ENCODE assay signal across 17 cellular contexts in the genomic region with DNA sequence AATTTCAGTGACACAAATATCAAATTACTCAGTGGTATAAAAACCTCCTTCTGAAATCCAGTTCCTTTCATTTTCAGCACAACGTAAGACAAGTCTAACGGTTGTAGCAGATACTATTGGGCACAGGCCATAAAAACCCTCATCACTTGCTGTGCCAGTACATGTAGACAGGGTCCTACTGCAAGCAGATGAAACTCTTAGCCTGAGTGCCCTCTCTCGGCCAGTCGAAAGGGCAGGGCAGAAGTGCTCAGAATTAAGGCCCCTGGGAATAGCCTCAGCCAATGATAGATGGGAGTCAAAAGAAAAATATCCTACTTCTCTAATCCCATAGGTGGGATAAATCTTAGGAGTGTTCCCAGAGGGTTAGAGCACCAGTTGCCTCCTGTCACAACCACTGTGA.
A peak's percentile ranks its signal among the peaks of the same experiment; 100 is the strongest.
DNase-seq lines count a peak whose midpoint lies in the region; ATAC-seq and TF ChIP-seq lines count a peak whose summit lies in the region.
"Had no signal": no experiment of that assay in that cellular context is flagged by ENCODE, and none has a peak within 500 bp of the region (broad histone marks: within the 10 kb centered on the region; RNA-seq: fewer than 3 reads in every experiment).

No MANE protein-coding gene starts in this region.

- intact Hi-C loops in body of pancreas (cut with DNase I): no loop called here

- H2BK5ac ChIP-seq in mesenchymal stem cell (ENCODE audit: low read depth, low read length, poor library complexity, severe bottlenecking): no peak overlapping the region

- no peaks in the 10 kb centered on the region for H3K9me2 ChIP-seq in GM23248 (ENCODE audit: insufficient read depth)

- peaks cover 29% of the 10 kb centered on the region for H3K36me3 Mint-ChIP-seq in WTC11
- H3K36me3 Mint-ChIP-seq in effector memory CD8-positive, alpha-beta T cell (ENCODE audit: insufficient read depth): no peaks in the 10 kb centered on the region
- H3K36me3 Mint-ChIP-seq: CD4-positive, CD25-positive, alpha-beta regulatory T cell had no signal

- H3K27me3 ChIP-seq in GM23248 (replicated peaks; ENCODE audit: insufficient read depth) (no peaks in the 10 kb centered on the region), mesenchymal stem cell (ENCODE audit: control insufficient read depth in 1 of 2, insufficient read depth in 1 of 2, low read length in 2 of 2) (peaks cover 0 to 5% of the 10 kb centered on the region in 2 experiments), body of pancreas (no peaks in the 10 kb centered on the region)
- H3K27me3 ChIP-seq: SJCRH30 had no signal

- no peak overlapping the region for H2AFZ ChIP-seq in GM23248
- no peak overlapping the region for H2AFZ ChIP-seq in mesenchymal stem cell (ENCODE audit: low read depth, low read length)

- H3K18ac ChIP-seq in mesenchymal stem cell (ENCODE audit: low read depth in 1 of 2, low read length in 2 of 2): no peak overlapping the region

- H4K91ac ChIP-seq in mesenchymal stem cell (ENCODE audit: low read length): no peak overlapping the region

- H2AK5ac ChIP-seq in mesenchymal stem cell (ENCODE audit: low read length, severe bottlenecking): no peak overlapping the region

- H4K20me1 ChIP-seq in GM23248 (ENCODE audit: insufficient read depth): no peaks in the 10 kb centered on the region

- no peak overlapping the region for H3K4me3 ChIP-seq in GM23248
- no peak overlapping the region for H3K4me3 ChIP-seq in mesenchymal stem cell (ENCODE audit: insufficient read depth in 1 of 2, low read depth in 1 of 2, low read length in 2 of 2)
- no peak overlapping the region for H3K4me3 ChIP-seq in body of pancreas
- H3K4me3 ChIP-seq: SJCRH30 had no signal

- no peak overlapping the region for H3K14ac ChIP-seq in mesenchymal stem cell (ENCODE audit: low read length in 2 of 2)

- H2BK15ac ChIP-seq in mesenchymal stem cell (ENCODE audit: low read depth, poor library complexity, severe bottlenecking): no peak overlapping the region

- WGBS in GM23248 (ENCODE audit: low coverage in 1 of 2, low lambda C conversion rate in 2 of 2, missing lambda C conversion rate in 2 of 2), 2 experiments: 40 to 53% methylated on average over 4 of the region's 4 CpGs
- WGBS in mesenchymal stem cell: 86% methylated on average over 2 of the region's 4 CpGs
- 79 to 83% methylated on average over 4 of the region's 4 CpGs for WGBS in body of pancreas, 2 donors

- POLR2A ChIA-PET in WTC11 (lab: Charles Lee): no interaction called here

- H3K4me2 ChIP-seq in GM23248 (ENCODE audit: unreplicated experiment): no peak overlapping the region
- no peak overlapping the region for H3K4me2 ChIP-seq in mesenchymal stem cell (ENCODE audit: low read length, poor library complexity, severe bottlenecking)

- no peak for TF ChIP-seq POLR2A in body of pancreas (IDR thresholded peaks at IDR 0.05)

- H3K4me1 ChIP-seq in GM23248 (ENCODE audit: insufficient read depth): no peaks in the 10 kb centered on the region
- no peaks in the 10 kb centered on the region for H3K4me1 ChIP-seq in mesenchymal stem cell (ENCODE audit: control insufficient read depth, insufficient read depth, low read depth, low read length)
- no peaks in the 10 kb centered on the region for H3K4me1 ChIP-seq in body of pancreas
- H3K4me1 ChIP-seq: Caco-2, SJCRH30 had no signal

- H3F3A ChIP-seq in GM23248 (ENCODE audit: insufficient read depth): no peaks in the 10 kb centered on the region

- no peak overlapping the region for H3K4ac ChIP-seq in mesenchymal stem cell (ENCODE audit: low read depth in 1 of 2, low read length in 2 of 2)

- no peak overlapping the region for H2BK120ac ChIP-seq in mesenchymal stem cell (ENCODE audit: low read depth, low read length)

- H3K4me3 Mint-ChIP-seq in WTC11: no peak overlapping the region
- no peak overlapping the region for H3K4me3 Mint-ChIP-seq in effector memory CD8-positive, alpha-beta T cell
- H3K4me3 Mint-ChIP-seq: CD4-positive, CD25-positive, alpha-beta regulatory T cell had no signal

- H3K79me2 ChIP-seq in GM23248 (ENCODE audit: insufficient read depth): no peaks in the 10 kb centered on the region

- peaks cover 30% of the 10 kb centered on the region for H3K9me3 Mint-ChIP-seq in WTC11
- peaks cover 0 to under 1% of the 10 kb centered on the region in 2 donors for H3K9me3 Mint-ChIP-seq in effector memory CD8-positive, alpha-beta T cell

- H3K27ac Mint-ChIP-seq in WTC11: no peak overlapping the region
- no peak overlapping the region for H3K27ac Mint-ChIP-seq in effector memory CD8-positive, alpha-beta T cell
- H3K27ac Mint-ChIP-seq: CD4-positive, CD25-positive, alpha-beta regulatory T cell had no signal

- H3K23ac ChIP-seq in mesenchymal stem cell (ENCODE audit: low read length in 2 of 2): no peak overlapping the region

- H3K9me3 ChIP-seq in GM23248 (ENCODE audit: low read depth) (no peaks in the 10 kb centered on the region), mesenchymal stem cell (ENCODE audit: control insufficient read depth, low read length) (peaks cover 9% of the 10 kb centered on the region), body of pancreas (no peaks in the 10 kb centered on the region)

- CTCF ChIA-PET in WTC11 (lab: Charles Lee): no interaction called here

- peaks cover 17% of the 10 kb centered on the region for H3K4me1 Mint-ChIP-seq in WTC11
- H3K4me1 Mint-ChIP-seq in effector memory CD8-positive, alpha-beta T cell (ENCODE audit: low read depth in 2 of 2): no peaks in the 10 kb centered on the region
- H3K4me1 Mint-ChIP-seq: CD4-positive, CD25-positive, alpha-beta regulatory T cell had no signal

- H3K27me3 Mint-ChIP-seq in WTC11 (ENCODE audit: low read depth): no peaks in the 10 kb centered on the region
- peaks cover 6 to 31% of the 10 kb centered on the region in 2 donors for H3K27me3 Mint-ChIP-seq in effector memory CD8-positive, alpha-beta T cell
- H3K27me3 Mint-ChIP-seq: CD4-positive, CD25-positive, alpha-beta regulatory T cell had no signal

- in situ Hi-C loops in GM23248 (cut with MboI): no loop called here

- no peak for TF ChIP-seq CTCF in WTC11 (IDR thresholded peaks at IDR 0.05)
- no peak for TF ChIP-seq CTCF in body of pancreas (IDR thresholded peaks at IDR 0.05)

- H2BK12ac ChIP-seq in mesenchymal stem cell (ENCODE audit: low read length in 2 of 2): no peak overlapping the region

- H3K36me3 ChIP-seq in GM23248 (ENCODE audit: low read depth): no peaks in the 10 kb centered on the region
- no peaks in the 10 kb centered on the region for H3K36me3 ChIP-seq in mesenchymal stem cell (ENCODE audit: control insufficient read depth in 1 of 2, insufficient read depth in 2 of 2, low read depth in 1 of 2, low read length in 2 of 2)
- no peaks in the 10 kb centered on the region for H3K36me3 ChIP-seq in body of pancreas (replicated peaks in 1 of 2; ENCODE audit: insufficient read depth in 1 of 2, low read depth in 2 of 2)
- H3K36me3 ChIP-seq: SJCRH30 had no signal

- no peak overlapping the region for H3K9ac ChIP-seq in GM23248
- peak overlapping the region; percentile 5 for H3K9ac ChIP-seq in mesenchymal stem cell (ENCODE audit: low read length)

- peak; percentile 2 for DNase-seq in GM23248
- peak; percentile 8 for DNase-seq in LHCN-M2 (ENCODE audit: low read depth)
- DNase-seq in WTC11 (ENCODE audit: low spot score): no peak
- no peak for DNase-seq in mesenchymal stem cell
- no peak for DNase-seq in body of pancreas
- no peak for DNase-seq in effector memory CD8-positive, alpha-beta T cell
- no peak for DNase-seq in GF-D8 (lab: John Stamatoyannopoulos, UW)
- DNase-seq: AML-193; Caco-2; CD4-positive, CD25-positive, alpha-beta regulatory T cell; DMS153; HCEC 1CT; MV-4-11; NCI-H1417; NCI-H1930; NCI-H2171 treated with DMSO at 0.1 percent for 48 hours; SJCRH30 had no signal

- peak overlapping the region; percentile 37 for H4K8ac ChIP-seq in mesenchymal stem cell (ENCODE audit: low read length)

- H3K27ac ChIP-seq in GM23248: no peak overlapping the region
- no peak overlapping the region for H3K27ac ChIP-seq in mesenchymal stem cell (ENCODE audit: low read length, poor library complexity, severe bottlenecking)
- H3K27ac ChIP-seq in body of pancreas: no peak overlapping the region
- H3K27ac ChIP-seq: SJCRH30 had no signal

- ATAC-seq in WTC11: peak; percentile 90
- no peak for ATAC-seq in body of pancreas
- no peak for ATAC-seq in effector memory CD8-positive, alpha-beta T cell (replicated peaks)

- no peaks in the 10 kb centered on the region for H3K79me1 ChIP-seq in mesenchymal stem cell (replicated peaks; ENCODE audit: low read length, poor library complexity, severe bottlenecking)

TF ChIP-seq in WTC11, 78 proteins besides CTCF, POLR2A, EP300 and RAD21 (continues in another document):
- TF ChIP-seq SMAD4 (CRISPR knock-in tag; IDR thresholded peaks at IDR 0.05) (no peak), FOXJ3 (CRISPR knock-in tag; IDR thresholded peaks at IDR 0.05; ENCODE audit: borderline replicate concordance) (no peak), ZNF423 (CRISPR knock-in tag; IDR thresholded peaks at IDR 0.05) (no peak)
- TF ChIP-seq, protein P1, sequence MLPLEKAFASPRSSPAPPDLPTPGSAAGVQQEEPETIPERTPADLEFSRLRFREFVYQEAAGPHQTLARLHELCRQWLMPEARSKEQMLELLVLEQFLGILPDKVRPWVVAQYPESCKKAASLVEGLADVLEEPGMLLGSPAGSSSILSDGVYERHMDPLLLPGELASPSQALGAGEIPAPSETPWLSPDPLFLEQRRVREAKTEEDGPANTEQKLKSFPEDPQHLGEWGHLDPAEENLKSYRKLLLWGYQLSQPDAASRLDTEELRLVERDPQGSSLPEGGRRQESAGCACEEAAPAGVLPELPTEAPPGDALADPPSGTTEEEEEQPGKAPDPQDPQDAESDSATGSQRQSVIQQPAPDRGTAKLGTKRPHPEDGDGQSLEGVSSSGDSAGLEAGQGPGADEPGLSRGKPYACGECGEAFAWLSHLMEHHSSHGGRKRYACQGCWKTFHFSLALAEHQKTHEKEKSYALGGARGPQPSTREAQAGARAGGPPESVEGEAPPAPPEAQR (CRISPR knock-in tag; IDR thresholded peaks at IDR 0.05): no peak

Comparison
In these comparisons a context has a peak if more than half of its experiments do, and no peak if none do; other contexts are left out.
1. DNase-seq: peak in GM23248 (single experiment) and LHCN-M2 (single experiment); none in WTC11 (single experiment), mesenchymal stem cell (single experiment), body of pancreas (0 of 4), effector memory CD8-positive, alpha-beta T cell (0 of 3) and GF-D8 (single experiment).